Comparison of ENCODE assay signal across 1 cellular context in the genomic region with DNA sequence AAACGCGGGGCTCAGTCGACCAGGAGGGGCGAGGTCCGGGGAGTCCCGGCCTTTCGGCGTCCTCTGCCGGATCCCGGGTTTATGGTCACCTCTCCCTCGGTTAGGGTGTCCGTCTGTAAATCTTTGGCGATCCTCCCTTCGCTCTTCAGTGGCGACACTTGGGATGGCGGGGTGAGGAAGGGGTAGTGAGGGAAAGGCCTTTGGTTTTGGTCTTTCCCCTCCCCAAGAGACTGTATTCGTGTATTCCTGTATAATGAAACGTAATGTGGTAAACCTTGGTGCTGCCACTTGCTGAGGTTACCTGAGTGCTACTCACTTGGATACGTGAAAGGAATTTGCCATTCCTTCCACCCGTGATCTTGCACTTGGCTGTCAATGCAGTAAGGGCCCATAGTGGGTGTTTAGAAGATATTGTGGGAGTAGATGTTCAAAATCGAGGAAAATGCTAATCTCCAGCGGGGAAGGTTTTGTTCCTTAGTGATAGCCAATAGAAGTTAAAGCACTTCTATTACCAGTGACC.
A peak's percentile ranks its signal among the peaks of the same experiment; 100 is the strongest.
TF ChIP-seq lines count a peak whose summit lies in the region.

No MANE protein-coding gene starts in this region.

TF ChIP-seq in GM12878, 131 proteins besides CTCF, POLR2A, EP300 and RAD21 (continued from another document):
- TF ChIP-seq EGR1 (IDR thresholded peaks at IDR 0.05; ENCODE audit: borderline replicate concordance in 1 of 2, low read depth in 2 of 2, low read length in 2 of 2) (0 out of 3 replicates have a peak, but pooled peaks of 1 of the 2 experiments have one; percentile 5), HCFC1 (IDR thresholded peaks at IDR 0.05; ENCODE audit: low read length) (no peak), LARP7 (IDR thresholded peaks at IDR 0.05) (peak; percentile 29; the same call in 1 of the 2 replicates), ETV6 (conservative IDR thresholded peaks at IDR 0.05 in 1 of 2, IDR thresholded peaks at IDR 0.05 in 1 of 2; ENCODE audit: borderline replicate concordance in 1 of 2, low read depth in 1 of 2) (0 out of 4 replicates have a peak, but pooled peaks of 1 of the 2 experiments have one; percentile 4), POU2F2 (IDR thresholded peaks at IDR 0.05; ENCODE audit: borderline replicate concordance, low read depth, low read length) (0 out of 3 replicates have a peak, but pooled peaks have one; percentile 21), MXI1 (IDR thresholded peaks at IDR 0.05; ENCODE audit: low read depth, low read length) (no peak), MYB (IDR thresholded peaks at IDR 0.05; ENCODE audit: borderline replicate concordance, low read depth, low read length) (no peak), TCF7 (IDR thresholded peaks at IDR 0.05; ENCODE audit: borderline replicate concordance) (no peak), EED (IDR thresholded peaks at IDR 0.05; ENCODE audit: low read depth) (no peak), CHD1 (IDR thresholded peaks at IDR 0.05; ENCODE audit: low read depth, low read length) (no peak), CEBPB (IDR thresholded peaks at IDR 0.05; ENCODE audit: borderline replicate concordance in 1 of 2, low read depth in 2 of 2, low read length in 2 of 2) (no peak), CHD2 (IDR thresholded peaks at IDR 0.05; ENCODE audit: borderline replicate concordance, low read depth, low read length) (no peak), RELA (IDR thresholded peaks at IDR 0.05; ENCODE audit: borderline replicate concordance, partially characterized antibody) (peak; percentile 33), FOXM1 (IDR thresholded peaks at IDR 0.05; ENCODE audit: low read depth, low read length) (no peak), CBFB (IDR thresholded peaks at IDR 0.05; ENCODE audit: low read depth) (no peak), TAF1 (IDR thresholded peaks at IDR 0.05; ENCODE audit: borderline replicate concordance, low read depth, low read length) (no peak), MTA2 (IDR thresholded peaks at IDR 0.05; ENCODE audit: low read depth) (no peak), SUPT20H (IDR thresholded peaks at IDR 0.05; ENCODE audit: borderline replicate concordance, control insufficient read depth, low read depth, low read length) (no peak), POLR2AphosphoS5 (IDR thresholded peaks at IDR 0.05; ENCODE audit: low read length) (peak; percentile 43; the same call in 1 of the 2 replicates), BCL11A (IDR thresholded peaks at IDR 0.05; ENCODE audit: low read depth, low read length) (no peak), STAT3 (IDR thresholded peaks at IDR 0.05; ENCODE audit: low read depth, low read length) (no peak), ASH2L (IDR thresholded peaks at IDR 0.05; ENCODE audit: borderline replicate concordance, low read depth) (0 out of 2 replicates have a peak, but pooled peaks have one; percentile 4)
- TF ChIP-seq, protein P1, sequence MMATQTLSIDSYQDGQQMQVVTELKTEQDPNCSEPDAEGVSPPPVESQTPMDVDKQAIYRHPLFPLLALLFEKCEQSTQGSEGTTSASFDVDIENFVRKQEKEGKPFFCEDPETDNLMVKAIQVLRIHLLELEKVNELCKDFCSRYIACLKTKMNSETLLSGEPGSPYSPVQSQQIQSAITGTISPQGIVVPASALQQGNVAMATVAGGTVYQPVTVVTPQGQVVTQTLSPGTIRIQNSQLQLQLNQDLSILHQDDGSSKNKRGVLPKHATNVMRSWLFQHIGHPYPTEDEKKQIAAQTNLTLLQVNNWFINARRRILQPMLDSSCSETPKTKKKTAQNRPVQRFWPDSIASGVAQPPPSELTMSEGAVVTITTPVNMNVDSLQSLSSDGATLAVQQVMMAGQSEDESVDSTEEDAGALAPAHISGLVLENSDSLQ (IDR thresholded peaks at IDR 0.05): no peak
- TF ChIP-seq, protein P2, sequence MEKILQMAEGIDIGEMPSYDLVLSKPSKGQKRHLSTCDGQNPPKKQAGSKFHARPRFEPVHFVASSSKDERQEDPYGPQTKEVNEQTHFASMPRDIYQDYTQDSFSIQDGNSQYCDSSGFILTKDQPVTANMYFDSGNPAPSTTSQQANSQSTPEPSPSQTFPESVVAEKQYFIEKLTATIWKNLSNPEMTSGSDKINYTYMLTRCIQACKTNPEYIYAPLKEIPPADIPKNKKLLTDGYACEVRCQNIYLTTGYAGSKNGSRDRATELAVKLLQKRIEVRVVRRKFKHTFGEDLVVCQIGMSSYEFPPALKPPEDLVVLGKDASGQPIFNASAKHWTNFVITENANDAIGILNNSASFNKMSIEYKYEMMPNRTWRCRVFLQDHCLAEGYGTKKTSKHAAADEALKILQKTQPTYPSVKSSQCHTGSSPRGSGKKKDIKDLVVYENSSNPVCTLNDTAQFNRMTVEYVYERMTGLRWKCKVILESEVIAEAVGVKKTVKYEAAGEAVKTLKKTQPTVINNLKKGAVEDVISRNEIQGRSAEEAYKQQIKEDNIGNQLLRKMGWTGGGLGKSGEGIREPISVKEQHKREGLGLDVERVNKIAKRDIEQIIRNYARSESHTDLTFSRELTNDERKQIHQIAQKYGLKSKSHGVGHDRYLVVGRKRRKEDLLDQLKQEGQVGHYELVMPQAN (conservative IDR thresholded peaks at IDR 0.05): 0 out of 2 replicates have a peak, but pooled peaks have one; percentile 25
- TF ChIP-seq, protein P3, sequence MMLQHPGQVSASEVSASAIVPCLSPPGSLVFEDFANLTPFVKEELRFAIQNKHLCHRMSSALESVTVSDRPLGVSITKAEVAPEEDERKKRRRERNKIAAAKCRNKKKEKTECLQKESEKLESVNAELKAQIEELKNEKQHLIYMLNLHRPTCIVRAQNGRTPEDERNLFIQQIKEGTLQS (IDR thresholded peaks at IDR 0.05; ENCODE audit: borderline replicate concordance, extremely low read depth, low read depth, low read length): no peak
- TF ChIP-seq, protein P4, sequence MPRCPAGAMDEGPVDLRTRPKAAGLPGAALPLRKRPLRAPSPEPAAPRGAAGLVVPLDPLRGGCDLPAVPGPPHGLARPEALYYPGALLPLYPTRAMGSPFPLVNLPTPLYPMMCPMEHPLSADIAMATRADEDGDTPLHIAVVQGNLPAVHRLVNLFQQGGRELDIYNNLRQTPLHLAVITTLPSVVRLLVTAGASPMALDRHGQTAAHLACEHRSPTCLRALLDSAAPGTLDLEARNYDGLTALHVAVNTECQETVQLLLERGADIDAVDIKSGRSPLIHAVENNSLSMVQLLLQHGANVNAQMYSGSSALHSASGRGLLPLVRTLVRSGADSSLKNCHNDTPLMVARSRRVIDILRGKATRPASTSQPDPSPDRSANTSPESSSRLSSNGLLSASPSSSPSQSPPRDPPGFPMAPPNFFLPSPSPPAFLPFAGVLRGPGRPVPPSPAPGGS (IDR thresholded peaks at IDR 0.05; ENCODE audit: borderline replicate concordance, insufficient read depth, low read depth, low read length, poor library complexity, severe bottlenecking): peak; percentile 5
- TF ChIP-seq, protein P5, sequence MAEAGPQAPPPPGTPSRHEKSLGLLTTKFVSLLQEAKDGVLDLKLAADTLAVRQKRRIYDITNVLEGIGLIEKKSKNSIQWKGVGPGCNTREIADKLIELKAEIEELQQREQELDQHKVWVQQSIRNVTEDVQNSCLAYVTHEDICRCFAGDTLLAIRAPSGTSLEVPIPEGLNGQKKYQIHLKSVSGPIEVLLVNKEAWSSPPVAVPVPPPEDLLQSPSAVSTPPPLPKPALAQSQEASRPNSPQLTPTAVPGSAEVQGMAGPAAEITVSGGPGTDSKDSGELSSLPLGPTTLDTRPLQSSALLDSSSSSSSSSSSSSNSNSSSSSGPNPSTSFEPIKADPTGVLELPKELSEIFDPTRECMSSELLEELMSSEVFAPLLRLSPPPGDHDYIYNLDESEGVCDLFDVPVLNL (IDR thresholded peaks at IDR 0.05; ENCODE audit: low read depth, low read length): no peak
- TF ChIP-seq, protein P6, sequence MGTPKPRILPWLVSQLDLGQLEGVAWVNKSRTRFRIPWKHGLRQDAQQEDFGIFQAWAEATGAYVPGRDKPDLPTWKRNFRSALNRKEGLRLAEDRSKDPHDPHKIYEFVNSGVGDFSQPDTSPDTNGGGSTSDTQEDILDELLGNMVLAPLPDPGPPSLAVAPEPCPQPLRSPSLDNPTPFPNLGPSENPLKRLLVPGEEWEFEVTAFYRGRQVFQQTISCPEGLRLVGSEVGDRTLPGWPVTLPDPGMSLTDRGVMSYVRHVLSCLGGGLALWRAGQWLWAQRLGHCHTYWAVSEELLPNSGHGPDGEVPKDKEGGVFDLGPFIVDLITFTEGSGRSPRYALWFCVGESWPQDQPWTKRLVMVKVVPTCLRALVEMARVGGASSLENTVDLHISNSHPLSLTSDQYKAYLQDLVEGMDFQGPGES (IDR thresholded peaks at IDR 0.05): no peak
